27 cellular contexts compared by ENCODE assay signal in the genomic region with DNA sequence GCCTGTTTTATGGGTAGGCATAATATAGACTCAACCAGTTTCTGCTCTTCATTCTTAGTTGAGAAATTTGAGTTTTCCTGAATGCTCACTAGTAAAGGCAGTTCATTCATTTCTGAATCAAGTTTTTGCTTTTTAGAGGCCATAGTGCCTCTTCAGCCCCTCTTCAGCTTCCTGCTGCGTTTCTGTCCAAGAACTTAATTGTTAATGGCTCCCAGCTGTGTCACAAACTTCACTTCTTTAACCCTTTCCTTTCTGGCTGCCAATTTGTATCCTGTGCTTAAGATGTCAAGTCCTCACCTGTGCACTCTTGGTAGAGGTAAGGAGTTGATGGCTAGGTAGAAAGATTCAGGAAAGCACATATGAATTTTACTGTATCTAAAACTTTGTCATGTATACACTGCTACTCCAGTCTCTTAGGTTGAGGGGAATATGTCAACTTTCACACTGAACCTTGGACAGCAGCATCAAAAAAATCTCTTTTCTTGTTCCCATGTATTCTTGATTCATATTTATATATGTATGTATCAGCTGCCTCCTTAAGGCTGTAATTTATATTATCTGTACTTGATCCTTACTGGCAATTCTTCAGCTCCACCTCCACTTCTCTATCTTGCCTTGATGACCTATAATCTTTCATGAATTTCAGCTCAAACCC.
A peak's percentile ranks its signal among the peaks of the same experiment; 100 is the strongest.
DNase-seq lines count a peak whose midpoint lies in the region; ATAC-seq, FAIRE-seq and TF ChIP-seq lines count a peak whose summit lies in the region.
"Had no signal": no experiment of that assay in that cellular context is flagged by ENCODE, and none has a peak within 500 bp of the region (broad histone marks: within the 10 kb centered on the region; RNA-seq: fewer than 3 reads in every experiment).

No MANE protein-coding gene starts in this region.

- no peak overlapping the region for H3K4me3 ChIP-seq in HepG2 (replicated peaks in 1 of 3; ENCODE audit: insufficient read depth in 1 of 3, low read depth in 2 of 3, low read length in 3 of 3)
- no peak overlapping the region for H3K4me3 ChIP-seq in right lobe of liver
- H3K4me3 ChIP-seq in iPS-20b (ENCODE audit: low read length), result 0 out of 2 replicates have a peak overlapping the region, but pooled peaks have one; percentile 1
- H3K4me3 ChIP-seq: MG63, PC-9, psoas muscle, testis, vagina had no signal

- ATAC-seq in HepG2 (no peak), right lobe of liver (no peak)
- ATAC-seq: activated T-cell treated with anti-CD3 and anti-CD28 coated beads, Interleukin-2, amount 50 U/mL, for 4 hours; left lobe of liver; stimulated activated naive CD8-positive, alpha-beta T cell treated with anti-CD3 and anti-CD28 coated beads, Interleukin-15, Interleukin-2, amounts not matched to agents 100 U/mL and 50 U/mL, for 24 hours had no signal

- no peak overlapping the region for H3K4me2 ChIP-seq in HepG2 (ENCODE audit: low read depth, low read length)
- H3K4me2 ChIP-seq: PC-9 had no signal

- POLR2A ChIA-PET in HepG2 (lab: Yijun Ruan, JAX), result no interaction called here

- DNase-seq in HepG2 (ENCODE audit: low spot score), result no peak
- DNase-seq in right lobe of liver, result no peak
- no peak for DNase-seq in epidermal melanocyte (ENCODE audit: insufficient read length, low spot score)
- DNase-seq in foreskin melanocyte, result no peak
- no peak for DNase-seq in activated T-cell treated with anti-CD3 and anti-CD28 coated beads for 4 hours
- DNase-seq in RPMI8226, result no peak
- DNase-seq: activated CD4-positive, alpha-beta T cell treated with anti-CD3 and anti-CD28 coated beads, Interleukin-2, amount 10 ng/mL, durations not matched to agents 24 days and 14 days; activated gamma-delta T cell treated with Interleukin-2 at 50 U/mL for 16 hours; activated T-cell treated with anti-CD3 and anti-CD28 coated beads, Interleukin-2, amount 50 U/mL, for 4 hours; CD4-positive, alpha-beta memory T cell; KG1; NCI-H1436 treated with DMSO at 0.1 percent for 48 hours; NCI-H2107; NCI-H524; nucleus accumbens; PC-9; stimulated activated naive CD8-positive, alpha-beta T cell treated with anti-CD3 and anti-CD28 coated beads, Interleukin-15, Interleukin-2, amounts not matched to agents 100 U/mL and 50 U/mL, for 24 hours; T-helper 9 cell; testis; WERI-Rb-1 had no signal

- FAIRE-seq in HepG2 (lab: Jason Lieb, UNC), result no peak
- FAIRE-seq: H54 had no signal

- no peaks in the 10 kb centered on the region for H3K9me3 ChIP-seq in HepG2 (ENCODE audit: low read length)
- no peaks in the 10 kb centered on the region for H3K9me3 ChIP-seq in right lobe of liver
- H3K9me3 ChIP-seq in iPS-20b (ENCODE audit: insufficient read depth, low read depth, low read length), result no peaks in the 10 kb centered on the region
- H3K9me3 ChIP-seq: MG63, psoas muscle, testis, vagina had no signal

- intact Hi-C loops in HepG2 (cut with micrococcal nuclease; ENCODE audit: unreplicated experiment), result no loop called here
- intact Hi-C loops in right lobe of liver (cut with DNase I), result no loop called here

- H3K4me1 ChIP-seq in HepG2 (ENCODE audit: insufficient read depth, low read length), result no peaks in the 10 kb centered on the region
- H3K4me1 ChIP-seq in right lobe of liver, result no peaks in the 10 kb centered on the region
- peaks cover 20% of the 10 kb centered on the region for H3K4me1 ChIP-seq in iPS-20b (ENCODE audit: insufficient read depth, low read length)
- H3K4me1 ChIP-seq: psoas muscle, testis had no signal

- in situ Hi-C loops in HepG2 (cut with HindIII; ENCODE audit: extremely low pct_ligation_motif_present, low pct_unique_long_range_greater_than_20kb), result no loop called here

- TF ChIP-seq RAD21 in HepG2 (CRISPR knock-in tag; IDR thresholded peaks at IDR 0.05), result no peak

- no peak overlapping the region for H2AFZ ChIP-seq in HepG2 (ENCODE audit: low read length)
- H2AFZ ChIP-seq: PC-9 had no signal

- CTCF ChIA-PET in HepG2 (lab: Yijun Ruan, JAX; ENCODE audit: low intra/inter-chr PET ratio, low total read pairs), result no interaction called here

- H3K27ac ChIP-seq in HepG2 (ENCODE audit: extremely low read length, insufficient read depth, low read length) (no peak overlapping the region), right lobe of liver (no peak overlapping the region), iPS-20b (ENCODE audit: low read length) (no peak overlapping the region)
- H3K27ac ChIP-seq: PC-9, psoas muscle, testis, vagina, WERI-Rb-1 had no signal

- H4K20me1 ChIP-seq in HepG2 (ENCODE audit: insufficient read depth, low read length), result no peaks in the 10 kb centered on the region

- H3K36me3 ChIP-seq in HepG2 (replicated peaks in 1 of 2; ENCODE audit: control insufficient read depth in 1 of 2, insufficient read depth in 2 of 2, low read length in 2 of 2) (no peaks in the 10 kb centered on the region), right lobe of liver (no peaks in the 10 kb centered on the region), iPS-20b (ENCODE audit: insufficient read depth, low read depth, low read length) (no peaks in the 10 kb centered on the region)
- H3K36me3 ChIP-seq: MG63, vagina, WERI-Rb-1 had no signal

- 0% methylated on average over 1 of the region's 1 CpG for WGBS in HepG2 (ENCODE audit: low lambda C conversion rate)
- 20% methylated on average over 1 of the region's 1 CpG for WGBS in right lobe of liver (ENCODE audit: insufficient coverage, low coverage, low lambda C conversion rate, missing lambda C conversion rate)

- no peaks in the 10 kb centered on the region for H3K79me2 ChIP-seq in HepG2 (ENCODE audit: insufficient read depth, low read length)

- TF ChIP-seq CTCF in HepG2 (CRISPR knock-in tag; IDR thresholded peaks at IDR 0.05) (no peak), right lobe of liver (IDR thresholded peaks at IDR 0.05) (no peak)

- no TSS peak for BruUV-seq in HepG2 (replicated peaks; lab: Mats Ljungman, UMichigan)

- TF ChIP-seq EP300 in HepG2 (IDR thresholded peaks at IDR 0.05; ENCODE audit: low read depth in 2 of 2, low read length in 2 of 2), result no peak
- TF ChIP-seq EP300 in HepG2 (CRISPR knock-in tag; IDR thresholded peaks at IDR 0.05; ENCODE audit: borderline replicate concordance), result no peak

- TF ChIP-seq POLR2A in HepG2 (IDR thresholded peaks at IDR 0.05; ENCODE audit: insufficient read depth in 1 of 2, low read depth in 2 of 2, low read length in 2 of 2) (no peak), right lobe of liver (IDR thresholded peaks at IDR 0.05) (no peak)

- H3K9ac ChIP-seq in HepG2 (ENCODE audit: insufficient read depth, low read depth, low read length) (no peak overlapping the region), iPS-20b (ENCODE audit: low read depth, low read length) (no peak overlapping the region)

- H3K27me3 ChIP-seq in HepG2 (ENCODE audit: control insufficient read depth in 1 of 2, insufficient read depth in 2 of 2, low read length in 2 of 2) (no peaks in the 10 kb centered on the region), right lobe of liver (no peaks in the 10 kb centered on the region), iPS-20b (ENCODE audit: insufficient read depth, low read length) (no peaks in the 10 kb centered on the region)
- H3K27me3 ChIP-seq: MG63, testis, vagina had no signal

TF ChIP-seq in HepG2, 621 proteins besides CTCF, POLR2A, EP300 and RAD21:
- TF ChIP-seq CHD2 (IDR thresholded peaks at IDR 0.05; ENCODE audit: low read depth, low read length), result no peak
- TF ChIP-seq ZNF652 (CRISPR knock-in tag; IDR thresholded peaks at IDR 0.05; ENCODE audit: borderline replicate concordance, low read depth), result 0 out of 2 replicates have a peak, but pooled peaks have one; percentile 33

TF ChIP-seq in PFSK-1, 5 proteins besides CTCF, POLR2A, EP300 and RAD21:
- TF ChIP-seq SIN3A (IDR thresholded peaks at IDR 0.05; ENCODE audit: borderline replicate concordance, insufficient read depth, low read length) (0 out of 2 replicates have a peak, but pooled peaks have one; percentile 34), TAF1 (IDR thresholded peaks at IDR 0.05; ENCODE audit: borderline replicate concordance, insufficient read depth, low read length) (no peak)
